Comparison of ENCODE assay signal across 12 cellular contexts in the genomic region with DNA sequence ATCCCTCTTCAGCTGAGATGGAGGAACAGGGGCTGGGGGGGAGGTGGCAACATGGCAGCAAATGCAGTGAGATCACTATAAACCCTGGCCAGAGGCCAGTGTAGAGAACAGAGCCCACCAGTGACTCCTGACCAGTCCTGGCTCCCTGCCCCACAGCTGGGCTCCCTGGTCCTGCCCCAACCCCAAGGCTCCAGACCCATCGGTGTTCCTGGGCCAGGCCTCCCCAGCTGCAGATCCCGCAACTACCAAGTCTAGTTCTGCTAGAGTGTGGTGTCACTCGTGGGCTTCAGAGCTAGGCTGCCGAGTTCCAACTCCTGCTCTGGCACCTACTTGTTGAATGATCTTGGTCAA. TPM values are rescaled to one million over a fixed set of nuclear protein-coding genes. Genes with fewer than 3 reads are reported as not detected.
DNase-seq lines count a peak whose midpoint lies in the region; ATAC-seq and TF ChIP-seq lines count a peak whose summit lies in the region.
"Had no signal": no experiment of that assay in that cellular context is flagged by ENCODE, and none has a peak within 500 bp of the region (broad histone marks: within the 10 kb centered on the region; RNA-seq: fewer than 3 reads in every experiment).

No MANE protein-coding gene starts in this region.

- H3K27me3 ChIP-seq in iPS DF 6.9 (ENCODE audit: control insufficient read depth, insufficient read depth, low read length), result no peaks in the 10 kb centered on the region
- H3K27me3 ChIP-seq: right atrium auricular region had no signal

- no peak overlapping the region for H3K4me3 ChIP-seq in iPS DF 6.9 (ENCODE audit: low read length)
- H3K4me3 ChIP-seq: right atrium auricular region had no signal

- peaks cover 79% of the 10 kb centered on the region for H3K36me3 Mint-ChIP-seq in activated CD4-positive, alpha-beta T cell treated with anti-CD3 and anti-CD28 coated beads for 36 hours (ENCODE audit: low read depth)
- H3K36me3 Mint-ChIP-seq in activated CD8-positive, alpha-beta T cell treated with anti-CD3 and anti-CD28 coated beads for 36 hours (ENCODE audit: low read depth), result peaks cover 92% of the 10 kb centered on the region
- H3K36me3 Mint-ChIP-seq in osteocyte (ENCODE audit: unreplicated experiment), result peaks cover 26% of the 10 kb centered on the region

- intact Hi-C loops in activated CD4-positive, alpha-beta T cell treated with anti-CD3 and anti-CD28 coated beads for 36 hours (cut with DNase I, micrococcal nuclease), result no loop called here
- intact Hi-C loops in activated CD8-positive, alpha-beta T cell treated with anti-CD3 and anti-CD28 coated beads for 36 hours (cut with micrococcal nuclease), result no loop called here

- H3K27ac ChIP-seq in iPS DF 6.9 (ENCODE audit: low read length), result peak overlapping the region; percentile 42
- H3K27ac ChIP-seq: right atrium auricular region had no signal

- H3K27ac Mint-ChIP-seq in activated CD4-positive, alpha-beta T cell treated with anti-CD3 and anti-CD28 coated beads for 36 hours, result peak overlapping the region; percentile 89
- peak overlapping the region; percentile 89 for H3K27ac Mint-ChIP-seq in activated CD8-positive, alpha-beta T cell treated with anti-CD3 and anti-CD28 coated beads for 36 hours
- H3K27ac Mint-ChIP-seq in stimulated activated naive CD8-positive, alpha-beta T cell treated with anti-CD3 and anti-CD28 coated beads, Interleukin-15, amount 100 ng/mL, for 72 hours, result peak overlapping the region; percentile 60 to 76
- no peak overlapping the region for H3K27ac Mint-ChIP-seq in osteocyte (ENCODE audit: unreplicated experiment)

- no peak for DNase-seq in activated CD4-positive, alpha-beta T cell treated with anti-CD3 and anti-CD28 coated beads for 36 hours
- no peak for DNase-seq in activated CD4-positive, alpha-beta T cell treated with anti-CD3 and anti-CD28 coated beads for 1 hour
- DNase-seq in activated CD8-positive, alpha-beta T cell treated with anti-CD3 and anti-CD28 coated beads for 36 hours, result no peak
- DNase-seq in iPS DF 6.9 (ENCODE audit: low read depth, low spot score) (no peak), osteocyte (ENCODE audit: extremely low spot score, unreplicated experiment) (no peak), UCSD-AML1 (lab: John Stamatoyannopoulos, UW; ENCODE audit: unreplicated experiment) (no peak), HCEC 1CT (no peak)
- DNase-seq in stimulated activated naive CD8-positive, alpha-beta T cell treated with anti-CD3 and anti-CD28 coated beads, Interleukin-15, amount 100 ng/mL, for 72 hours, result no peak
- DNase-seq: activated gamma-delta T cell treated with Interleukin-2 at 50 U/mL for 16 hours, erythroblast had no signal

- H3K9me3 Mint-ChIP-seq in activated CD4-positive, alpha-beta T cell treated with anti-CD3 and anti-CD28 coated beads for 36 hours (ENCODE audit: low read depth), result peaks cover 2% of the 10 kb centered on the region
- H3K9me3 Mint-ChIP-seq in activated CD8-positive, alpha-beta T cell treated with anti-CD3 and anti-CD28 coated beads for 36 hours, result no peaks in the 10 kb centered on the region
- H3K9me3 Mint-ChIP-seq in stimulated activated naive CD8-positive, alpha-beta T cell treated with anti-CD3 and anti-CD28 coated beads, Interleukin-15, amount 100 ng/mL, for 72 hours, result peaks cover 0 to 5% of the 10 kb centered on the region in 2 donors
- no peaks in the 10 kb centered on the region for H3K9me3 Mint-ChIP-seq in osteocyte (ENCODE audit: unreplicated experiment)

- no CpG with 5 or more reads among the region's 4 CpGs for WGBS in iPS DF 6.9 (ENCODE audit: insufficient coverage, insufficient read length)

- peaks cover 88% of the 10 kb centered on the region for H3K4me1 Mint-ChIP-seq in activated CD4-positive, alpha-beta T cell treated with anti-CD3 and anti-CD28 coated beads for 36 hours
- H3K4me1 Mint-ChIP-seq in activated CD8-positive, alpha-beta T cell treated with anti-CD3 and anti-CD28 coated beads for 36 hours (ENCODE audit: low read depth), result peaks cover 92% of the 10 kb centered on the region
- peaks cover 94% of the 10 kb centered on the region for H3K4me1 Mint-ChIP-seq in stimulated activated naive CD8-positive, alpha-beta T cell treated with anti-CD3 and anti-CD28 coated beads, Interleukin-15, amount 100 ng/mL, for 72 hours
- peaks cover 19% of the 10 kb centered on the region for H3K4me1 Mint-ChIP-seq in osteocyte (ENCODE audit: unreplicated experiment)

- peaks cover 6% of the 10 kb centered on the region; the same call in 1 of the 2 replicates for H3K36me3 ChIP-seq in iPS DF 6.9 (ENCODE audit: control insufficient read depth, insufficient read depth, low read length)

- no peaks in the 10 kb centered on the region for H3K9me3 ChIP-seq in iPS DF 6.9 (ENCODE audit: control insufficient read depth, insufficient read depth, low read length)
- H3K9me3 ChIP-seq: right atrium auricular region had no signal

- ATAC-seq in activated CD4-positive, alpha-beta T cell treated with anti-CD3 and anti-CD28 coated beads for 36 hours, result no peak
- no peak for ATAC-seq in activated CD8-positive, alpha-beta T cell treated with anti-CD3 and anti-CD28 coated beads for 36 hours
- ATAC-seq in stimulated activated naive CD8-positive, alpha-beta T cell treated with anti-CD3 and anti-CD28 coated beads, Interleukin-15, amount 100 ng/mL, for 72 hours, result no peak

- no peak overlapping the region for H3K4me3 Mint-ChIP-seq in activated CD4-positive, alpha-beta T cell treated with anti-CD3 and anti-CD28 coated beads for 36 hours
- no peak overlapping the region for H3K4me3 Mint-ChIP-seq in activated CD8-positive, alpha-beta T cell treated with anti-CD3 and anti-CD28 coated beads for 36 hours
- peak overlapping the region; percentile 43 to 76 for H3K4me3 Mint-ChIP-seq in stimulated activated naive CD8-positive, alpha-beta T cell treated with anti-CD3 and anti-CD28 coated beads, Interleukin-15, amount 100 ng/mL, for 72 hours
- no peak overlapping the region for H3K4me3 Mint-ChIP-seq in osteocyte (ENCODE audit: unreplicated experiment)

- POLR2A ChIA-PET in activated CD4-positive, alpha-beta T cell treated with anti-CD3 and anti-CD28 coated beads for 36 hours (lab: Charles Lee), result no interaction called here
- POLR2A ChIA-PET in activated CD8-positive, alpha-beta T cell treated with anti-CD3 and anti-CD28 coated beads for 36 hours (lab: Charles Lee), result interaction anchor here (0.8 to 14.2 kb wide), 5 partner anchors 8 to 21 kb away, joined by 3 to 351 read pairs (median 6); partner anchors contain the start of gene AKNA

- no peak for TF ChIP-seq CTCF in activated CD8-positive, alpha-beta T cell treated with anti-CD3 and anti-CD28 coated beads for 36 hours (IDR thresholded peaks at IDR 0.05)
- no peak for TF ChIP-seq CTCF in osteocyte (IDR thresholded peaks at IDR 0.05)

- CTCF ChIA-PET in activated CD4-positive, alpha-beta T cell treated with anti-CD3 and anti-CD28 coated beads for 36 hours (lab: Charles Lee), result interaction anchor here (1.3 kb wide), 1 partner anchor 26 kb away, joined by 4 read pairs; no protein-coding TSS in a partner anchor
- CTCF ChIA-PET in activated CD8-positive, alpha-beta T cell treated with anti-CD3 and anti-CD28 coated beads for 36 hours (lab: Charles Lee), result interaction anchor here (0.9 to 4.2 kb wide), 2 partner anchors 15 to 33 kb away, joined by 3 to 72 read pairs; partner anchors contain the start of gene AKNA

- H3K27me3 Mint-ChIP-seq in activated CD4-positive, alpha-beta T cell treated with anti-CD3 and anti-CD28 coated beads for 36 hours, result no peaks in the 10 kb centered on the region
- no peaks in the 10 kb centered on the region for H3K27me3 Mint-ChIP-seq in activated CD8-positive, alpha-beta T cell treated with anti-CD3 and anti-CD28 coated beads for 36 hours
- no peaks in the 10 kb centered on the region for H3K27me3 Mint-ChIP-seq in stimulated activated naive CD8-positive, alpha-beta T cell treated with anti-CD3 and anti-CD28 coated beads, Interleukin-15, amount 100 ng/mL, for 72 hours
- H3K27me3 Mint-ChIP-seq in osteocyte (ENCODE audit: unreplicated experiment), result no peaks in the 10 kb centered on the region

- H3K4me1 ChIP-seq in iPS DF 6.9 (ENCODE audit: control insufficient read depth, insufficient read depth, low read length), result peaks cover 14% of the 10 kb centered on the region

RNA-seq across cellular contexts. Expression of gene AKNA, which starts 16.8 kb away (rescaled TPM):
- 100 to 1,000 TPM; 135 to 141 TPM for total RNA-seq in activated CD4-positive, alpha-beta T cell treated with anti-CD3 and anti-CD28 coated beads for 36 hours
- 100 to 1,000 TPM; 166 to 167 TPM for total RNA-seq in activated CD8-positive, alpha-beta T cell treated with anti-CD3 and anti-CD28 coated beads for 36 hours
- 36.0 and 37.0 TPM in 2 replicates for total RNA-seq in osteocyte

RNA-seq across cellular contexts. Expression of gene ORM2, which starts 41.3 kb away (rescaled TPM):
- not detected for total RNA-seq in activated CD4-positive, alpha-beta T cell treated with anti-CD3 and anti-CD28 coated beads for 36 hours
- total RNA-seq in activated CD8-positive, alpha-beta T cell treated with anti-CD3 and anti-CD28 coated beads for 36 hours, result not detected
- total RNA-seq in osteocyte, result not detected in 2 replicates
- total RNA-seq: kidney epithelial cell, right atrium auricular region had no signal

RNA-seq across cellular contexts. Expression of gene ORM1, which starts 48.1 kb away (rescaled TPM):
- not detected for total RNA-seq in activated CD4-positive, alpha-beta T cell treated with anti-CD3 and anti-CD28 coated beads for 36 hours
- total RNA-seq in activated CD8-positive, alpha-beta T cell treated with anti-CD3 and anti-CD28 coated beads for 36 hours, result not detected
- not detected in 2 replicates for total RNA-seq in osteocyte
- total RNA-seq: kidney epithelial cell, right atrium auricular region had no signal

Comparison
In these comparisons a context has a peak if more than half of its experiments do, and no peak if none do; other contexts are left out.
1. H3K4me3 Mint-ChIP-seq: peak in stimulated activated naive CD8-positive, alpha-beta T cell treated with anti-CD3 and anti-CD28 coated beads, Interleukin-15, amount 100 ng/mL, for 72 hours (2 of 2); none in activated CD4-positive, alpha-beta T cell treated with anti-CD3 and anti-CD28 coated beads for 36 hours (single experiment), activated CD8-positive, alpha-beta T cell treated with anti-CD3 and anti-CD28 coated beads for 36 hours (single experiment) and osteocyte (single experiment).